9 cellular contexts compared by ENCODE assay signal in genomic region chr4:173370130-173370476, GRCh38. TPM values are rescaled to one million over a fixed set of nuclear protein-coding genes. Genes with fewer than 3 reads are reported as not detected.
DNase-seq lines count a peak whose midpoint lies in the region; ATAC-seq, FAIRE-seq and TF ChIP-seq lines count a peak whose summit lies in the region.
"Had no signal": no experiment of that assay in that cellular context is flagged by ENCODE, and none has a peak within 500 bp of the region (broad histone marks: within the 10 kb centered on the region; RNA-seq: fewer than 3 reads in every experiment).

No MANE protein-coding gene starts in this region.

- H3K36me3 ChIP-seq in bronchial epithelial cell (ENCODE audit: control insufficient read depth, insufficient read depth, low read length) (no peaks in the 10 kb centered on the region), lower lobe of right lung (no peaks in the 10 kb centered on the region)

- H3K9me3 Mint-ChIP-seq in T-helper 2 cell treated with Interferon-gamma antibody and Interleukin-4, amounts not matched to agents 5 μg/mL and 100 μg/mL, for 36 hours: no peaks in the 10 kb centered on the region

- no peaks in the 10 kb centered on the region for H3K27me3 Mint-ChIP-seq in T-helper 2 cell treated with Interferon-gamma antibody and Interleukin-4, amounts not matched to agents 5 μg/mL and 100 μg/mL, for 36 hours (ENCODE audit: low read depth)

- FAIRE-seq in bronchial epithelial cell (lab: Jason Lieb, UNC): no peak

- H3K36me3 Mint-ChIP-seq in T-helper 2 cell treated with Interferon-gamma antibody and Interleukin-4, amounts not matched to agents 5 μg/mL and 100 μg/mL, for 36 hours (ENCODE audit: low read depth): peaks cover 18% of the 10 kb centered on the region

- no peaks in the 10 kb centered on the region for H3K9me3 ChIP-seq in lower lobe of right lung

- H3K4me1 Mint-ChIP-seq in T-helper 2 cell treated with Interferon-gamma antibody and Interleukin-4, amounts not matched to agents 5 μg/mL and 100 μg/mL, for 36 hours (ENCODE audit: low read depth): peaks cover 38% of the 10 kb centered on the region

- peak overlapping the region; percentile 92 for H3K27ac Mint-ChIP-seq in T-helper 2 cell treated with Interferon-gamma antibody and Interleukin-4, amounts not matched to agents 5 μg/mL and 100 μg/mL, for 36 hours

- intact Hi-C loops in lower lobe of right lung (cut with DNase I): no loop called here

- H3K4me1 ChIP-seq in lower lobe of right lung: peaks cover 25% of the 10 kb centered on the region

- DNase-seq in GM13976 (ENCODE audit: low spot score) (peak; percentile 50), bronchial epithelial cell (ENCODE audit: low read depth) (no peak), lower lobe of right lung (peak; percentile 73), COLO668 (lab: John Stamatoyannopoulos, UW; ENCODE audit: unreplicated experiment) (no peak)
- peak; percentile 20 for DNase-seq in T-helper 2 cell treated with Interferon-gamma antibody and Interleukin-4, amounts not matched to agents 5 μg/mL and 100 μg/mL, for 36 hours (ENCODE audit: low spot score)
- DNase-seq in stimulated activated CD8-positive, alpha-beta memory T cell treated with anti-CD3 and anti-CD28 coated beads, Interleukin-7, amount 100 ng/mL, for 24 hours (ENCODE audit: low read depth): peak; percentile 30

- H3K4me3 ChIP-seq in bronchial epithelial cell (ENCODE audit: low read depth, low read length) (peak overlapping the region; percentile 95), lower lobe of right lung (peak overlapping the region; percentile 83)

- H3K4me3 Mint-ChIP-seq in T-helper 2 cell treated with Interferon-gamma antibody and Interleukin-4, amounts not matched to agents 5 μg/mL and 100 μg/mL, for 36 hours: peak overlapping the region; percentile 99

- in situ Hi-C loops in GM13976 (cut with MboI; ENCODE audit: low sequenced_read_pairs, unreplicated experiment): no loop called here

- peak overlapping the region; percentile 92 for H3K27ac ChIP-seq in lower lobe of right lung

- H3K27me3 ChIP-seq in bronchial epithelial cell (ENCODE audit: control insufficient read depth, insufficient read depth, low read length) (no peaks in the 10 kb centered on the region), lower lobe of right lung (ENCODE audit: low read depth) (no peaks in the 10 kb centered on the region)

- TF ChIP-seq CTCF in GM13976 (IDR thresholded peaks at IDR 0.05; ENCODE audit: borderline replicate concordance, control extremely low read depth, extremely low read depth, insufficient read depth, missing control alignments): no peak
- no peak for TF ChIP-seq CTCF in bronchial epithelial cell (IDR thresholded peaks at IDR 0.05; ENCODE audit: insufficient read depth, low read length, severe bottlenecking)
- no peak for TF ChIP-seq CTCF in lower lobe of right lung (IDR thresholded peaks at IDR 0.05)

- ATAC-seq in HG02885 (IDR thresholded peaks at IDR 0.05; ENCODE audit: poor library complexity, unreplicated experiment) (peak; percentile 3), lower lobe of right lung (peak; percentile 18 to 38), HG03039 (IDR thresholded peaks at IDR 0.05; ENCODE audit: unreplicated experiment) (no peak)

RNA-seq across cellular contexts. Expression of gene SAP30, which starts 0.7 kb away (rescaled TPM):
- total RNA-seq in bronchial epithelial cell: 5.9 and 11.1 TPM in 2 replicates
- total RNA-seq in lower lobe of right lung: 15.1 TPM

RNA-seq across cellular contexts. Expression of gene SCRG1, which starts 28.8 kb away (rescaled TPM):
- total RNA-seq in bronchial epithelial cell (not detected in 2 replicates), lower lobe of right lung (0.32 TPM)
- total RNA-seq: T-helper 1 cell treated with Interleukin-12 subunit alpha and Interleukin-12 subunit beta and Interleukin-4 antibody, amounts not matched to agents 30 ng/mL and 1 ng/mL, for 36 hours had no signal

RNA-seq across cellular contexts. Expression of gene HMGB2, which starts 35.9 kb away (rescaled TPM):
- 27.9 and 53.8 TPM in 2 replicates for total RNA-seq in bronchial epithelial cell
- total RNA-seq in lower lobe of right lung: 40.9 TPM

Comparison
In these comparisons a context has a peak if more than half of its experiments do, and no peak if none do; other contexts are left out.
1. DNase-seq: peak in GM13976 (single experiment), T-helper 2 cell treated with Interferon-gamma antibody and Interleukin-4, amounts not matched to agents 5 μg/mL and 100 μg/mL, for 36 hours (single experiment), lower lobe of right lung (single experiment) and stimulated activated CD8-positive, alpha-beta memory T cell treated with anti-CD3 and anti-CD28 coated beads, Interleukin-7, amount 100 ng/mL, for 24 hours (single experiment); none in bronchial epithelial cell (single experiment) and COLO668 (single experiment).